Comparison of ENCODE assay signal across 24 cellular contexts in genomic region chr2:61878756-61879155, GRCh38. TPM values are rescaled to one million over a fixed set of nuclear protein-coding genes. Genes with fewer than 3 reads are reported as not detected.
A peak's percentile ranks its signal among the peaks of the same experiment; 100 is the strongest.
DNase-seq lines count a peak whose midpoint lies in the region; ATAC-seq, FAIRE-seq and TF ChIP-seq lines count a peak whose summit lies in the region.
"Had no signal": no experiment of that assay in that cellular context is flagged by ENCODE, and none has a peak within 500 bp of the region (broad histone marks: within the 10 kb centered on the region; RNA-seq: fewer than 3 reads in every experiment).

No MANE protein-coding gene starts in this region.

- no peaks in the 10 kb centered on the region for H3K9me3 Mint-ChIP-seq in activated CD8-positive, alpha-beta T cell treated with anti-CD3 and anti-CD28 coated beads for 36 hours
- H3K9me3 Mint-ChIP-seq in activated CD8-positive, alpha-beta T cell treated with anti-CD3 and anti-CD28 coated beads, Interleukin-2, amount 10 ng/mL, durations not matched to agents 7 days and 5 days (ENCODE audit: insufficient read depth): no peaks in the 10 kb centered on the region
- H3K9me3 Mint-ChIP-seq in CD4-positive, alpha-beta memory T cell: no peaks in the 10 kb centered on the region
- no peaks in the 10 kb centered on the region for H3K9me3 Mint-ChIP-seq in stimulated activated naive B cell treated with anti-CD40 and anti-IgM and Interleukin-4, amounts not matched to agents 10 μg/mL and 1 μg/mL and 100 μg/mL, for 72 hours

- H3F3A ChIP-seq in Loucy (ENCODE audit: low read depth): no peaks in the 10 kb centered on the region; the same call in 1 of the 2 replicates

- H3K27ac Mint-ChIP-seq in activated CD8-positive, alpha-beta T cell treated with anti-CD3 and anti-CD28 coated beads for 36 hours: peak overlapping the region; percentile 5
- H3K27ac Mint-ChIP-seq in activated CD8-positive, alpha-beta T cell treated with anti-CD3 and anti-CD28 coated beads, Interleukin-2, amount 10 ng/mL, durations not matched to agents 7 days and 5 days: no peak overlapping the region
- no peak overlapping the region for H3K27ac Mint-ChIP-seq in CD4-positive, alpha-beta memory T cell
- H3K27ac Mint-ChIP-seq in stimulated activated naive B cell treated with anti-CD40 and anti-IgM and Interleukin-4, amounts not matched to agents 10 μg/mL and 1 μg/mL and 100 μg/mL, for 72 hours: no peak overlapping the region

- H3K27me3 Mint-ChIP-seq in activated CD8-positive, alpha-beta T cell treated with anti-CD3 and anti-CD28 coated beads for 36 hours: no peaks in the 10 kb centered on the region
- no peaks in the 10 kb centered on the region for H3K27me3 Mint-ChIP-seq in activated CD8-positive, alpha-beta T cell treated with anti-CD3 and anti-CD28 coated beads, Interleukin-2, amount 10 ng/mL, durations not matched to agents 7 days and 5 days (ENCODE audit: low read depth)
- no peaks in the 10 kb centered on the region for H3K27me3 Mint-ChIP-seq in CD4-positive, alpha-beta memory T cell
- H3K27me3 Mint-ChIP-seq in stimulated activated naive B cell treated with anti-CD40 and anti-IgM and Interleukin-4, amounts not matched to agents 10 μg/mL and 1 μg/mL and 100 μg/mL, for 72 hours: no peaks in the 10 kb centered on the region

- no peak overlapping the region for H3K4me3 ChIP-seq in Loucy (ENCODE audit: low read length, poor library complexity, severe bottlenecking)
- H3K4me3 ChIP-seq in epithelial cell of esophagus (ENCODE audit: low read length): no peak overlapping the region
- H3K4me3 ChIP-seq in kidney (ENCODE audit: low read length in 2 of 2): no peak overlapping the region
- no peak overlapping the region for H3K4me3 ChIP-seq in CD4-positive, alpha-beta memory T cell (ENCODE audit: low read length in 2 of 2)
- H3K4me3 ChIP-seq: BLaER1 treated with 17β-estradiol and CSF1 and Interleukin-3, amounts not matched to agents 10 nM and 100 nM; SJCRH30 had no signal

- CTCF ChIA-PET in activated CD8-positive, alpha-beta T cell treated with anti-CD3 and anti-CD28 coated beads for 36 hours (lab: Charles Lee): no interaction called here
- CTCF ChIA-PET in activated CD8-positive, alpha-beta T cell treated with anti-CD3 and anti-CD28 coated beads, Interleukin-2, amount 10 ng/mL, durations not matched to agents 7 days and 5 days (lab: Charles Lee): no interaction called here
- CTCF ChIA-PET in CD4-positive, alpha-beta memory T cell (lab: Charles Lee; ENCODE audit: partially characterized antibody): no interaction called here

- H4K20me1 ChIP-seq in Loucy (ENCODE audit: insufficient read depth, low read length, poor library complexity, severe bottlenecking): peaks cover 51% of the 10 kb centered on the region

- H3K9me3 ChIP-seq in Loucy (ENCODE audit: insufficient read depth, low read depth, low read length) (no peaks in the 10 kb centered on the region), kidney (ENCODE audit: control insufficient read depth in 1 of 2, low read length in 2 of 2) (no peaks in the 10 kb centered on the region)
- no peaks in the 10 kb centered on the region for H3K9me3 ChIP-seq in CD4-positive, alpha-beta memory T cell (ENCODE audit: control insufficient read depth in 1 of 2, low read length in 2 of 2)
- H3K9me3 ChIP-seq: BLaER1 treated with 17β-estradiol and CSF1 and Interleukin-3, amounts not matched to agents 10 nM and 100 nM; SJCRH30 had no signal

- ATAC-seq in activated CD8-positive, alpha-beta T cell treated with anti-CD3 and anti-CD28 coated beads for 36 hours: no peak
- no peak for ATAC-seq in activated CD8-positive, alpha-beta T cell treated with anti-CD3 and anti-CD28 coated beads, Interleukin-2, amount 10 ng/mL, durations not matched to agents 7 days and 5 days
- ATAC-seq in stimulated activated naive B cell treated with anti-CD40 and anti-IgM and Interleukin-4, amounts not matched to agents 10 μg/mL and 1 μg/mL and 100 μg/mL, for 72 hours (replicated peaks): no peak
- no peak for ATAC-seq in omental fat pad (ENCODE audit: low FRiP score)

- no peak overlapping the region for H2AFZ ChIP-seq in Loucy (ENCODE audit: low read length)

- H3K4me1 Mint-ChIP-seq in activated CD8-positive, alpha-beta T cell treated with anti-CD3 and anti-CD28 coated beads for 36 hours (ENCODE audit: low read depth): peaks cover 7% of the 10 kb centered on the region
- H3K4me1 Mint-ChIP-seq in activated CD8-positive, alpha-beta T cell treated with anti-CD3 and anti-CD28 coated beads, Interleukin-2, amount 10 ng/mL, durations not matched to agents 7 days and 5 days (ENCODE audit: low read depth): no peaks in the 10 kb centered on the region
- H3K4me1 Mint-ChIP-seq in CD4-positive, alpha-beta memory T cell: peaks cover 0 to 1% (median 0%) of the 10 kb centered on the region in 4 donors
- peaks cover 0 to 3% of the 10 kb centered on the region in 2 donors for H3K4me1 Mint-ChIP-seq in stimulated activated naive B cell treated with anti-CD40 and anti-IgM and Interleukin-4, amounts not matched to agents 10 μg/mL and 1 μg/mL and 100 μg/mL, for 72 hours

- POLR2A ChIA-PET in activated CD8-positive, alpha-beta T cell treated with anti-CD3 and anti-CD28 coated beads for 36 hours (lab: Charles Lee): interaction anchor here (0.8 to 1.2 kb wide), 2 partner anchors 8 to 12 kb away, joined by 3 to 4 read pairs; no protein-coding TSS in a partner anchor
- POLR2A ChIA-PET in activated CD8-positive, alpha-beta T cell treated with anti-CD3 and anti-CD28 coated beads, Interleukin-2, amount 10 ng/mL, durations not matched to agents 7 days and 5 days (lab: Charles Lee): no interaction called here
- POLR2A ChIA-PET in CD4-positive, alpha-beta memory T cell (lab: Charles Lee; ENCODE audit: partially characterized antibody): no interaction called here

- no peaks in the 10 kb centered on the region for H3K9me2 ChIP-seq in Loucy (replicated peaks; ENCODE audit: low read depth, low read length)

- peaks cover 4% of the 10 kb centered on the region for H3K4me1 ChIP-seq in Loucy (ENCODE audit: insufficient read depth, low read length, poor library complexity, severe bottlenecking)
- no peaks in the 10 kb centered on the region for H3K4me1 ChIP-seq in kidney (ENCODE audit: control insufficient read depth in 1 of 2, insufficient read depth in 1 of 2, low read depth in 1 of 2, low read length in 2 of 2)
- H3K4me1 ChIP-seq in CD4-positive, alpha-beta memory T cell (ENCODE audit: insufficient read depth, low read length): no peaks in the 10 kb centered on the region
- H3K4me1 ChIP-seq: BLaER1 treated with 17β-estradiol and CSF1 and Interleukin-3, amounts not matched to agents 10 nM and 100 nM; SJCRH30 had no signal

- no peak overlapping the region for H3K27ac ChIP-seq in kidney (ENCODE audit: low read depth in 2 of 2, low read length in 2 of 2)
- H3K27ac ChIP-seq in CD4-positive, alpha-beta memory T cell (ENCODE audit: low read depth, low read length): no peak overlapping the region
- H3K27ac ChIP-seq: 22Rv1; BLaER1 treated with 17β-estradiol and CSF1 and Interleukin-3, amounts not matched to agents 10 nM and 100 nM; SJCRH30 had no signal

- no peak for TF ChIP-seq CTCF in activated CD8-positive, alpha-beta T cell treated with anti-CD3 and anti-CD28 coated beads for 36 hours (IDR thresholded peaks at IDR 0.05)
- TF ChIP-seq CTCF in Loucy (conservative IDR thresholded peaks at IDR 0.05; ENCODE audit: low read length) (no peak), epithelial cell of esophagus (IDR thresholded peaks at IDR 0.05; ENCODE audit: insufficient read depth, low read depth, low read length, missing control alignments) (no peak), kidney (IDR thresholded peaks at IDR 0.05; ENCODE audit: borderline replicate concordance, extremely low read depth, insufficient read depth) (no peak), omental fat pad (IDR thresholded peaks at IDR 0.05) (no peak)

- H3K36me3 Mint-ChIP-seq in activated CD8-positive, alpha-beta T cell treated with anti-CD3 and anti-CD28 coated beads for 36 hours (ENCODE audit: low read depth): peaks cover 59% of the 10 kb centered on the region
- peaks cover 63% of the 10 kb centered on the region for H3K36me3 Mint-ChIP-seq in activated CD8-positive, alpha-beta T cell treated with anti-CD3 and anti-CD28 coated beads, Interleukin-2, amount 10 ng/mL, durations not matched to agents 7 days and 5 days (ENCODE audit: low read depth)
- H3K36me3 Mint-ChIP-seq in CD4-positive, alpha-beta memory T cell: peaks cover 33 to 81% of the 10 kb centered on the region in 2 donors
- peaks cover 15 to 24% of the 10 kb centered on the region in 2 donors for H3K36me3 Mint-ChIP-seq in stimulated activated naive B cell treated with anti-CD40 and anti-IgM and Interleukin-4, amounts not matched to agents 10 μg/mL and 1 μg/mL and 100 μg/mL, for 72 hours

- peak overlapping the region; percentile 32 for H3K4me2 ChIP-seq in Loucy (ENCODE audit: low read depth, low read length, poor library complexity, severe bottlenecking)
- H3K4me2 ChIP-seq: BLaER1 treated with 17β-estradiol and CSF1 and Interleukin-3, amounts not matched to agents 10 nM and 100 nM had no signal

- peaks cover 39% of the 10 kb centered on the region for H3K79me2 ChIP-seq in Loucy (ENCODE audit: insufficient read depth, low read length)

- peak; percentile 44 for FAIRE-seq in kidney (lab: Jason Lieb, UNC)
- FAIRE-seq: GM19239 had no signal

- no peaks in the 10 kb centered on the region for H3K27me3 ChIP-seq in Loucy (ENCODE audit: insufficient read depth, low read length, poor library complexity, severe bottlenecking)
- H3K27me3 ChIP-seq in CD4-positive, alpha-beta memory T cell (ENCODE audit: insufficient read depth, low read length): no peaks in the 10 kb centered on the region
- H3K27me3 ChIP-seq: BLaER1 treated with 17β-estradiol and CSF1 and Interleukin-3, amounts not matched to agents 10 nM and 100 nM; SJCRH30 had no signal

- no peak overlapping the region for H3K9ac ChIP-seq in Loucy (ENCODE audit: low read depth, low read length, poor library complexity, severe bottlenecking)
- H3K9ac ChIP-seq in kidney (ENCODE audit: low read length in 2 of 2): no peak overlapping the region
- H3K9ac ChIP-seq: BLaER1 treated with 17β-estradiol and CSF1 and Interleukin-3, amounts not matched to agents 10 nM and 100 nM had no signal

- DNase-seq in activated CD8-positive, alpha-beta T cell treated with anti-CD3 and anti-CD28 coated beads for 36 hours: no peak
- no peak for DNase-seq in activated CD8-positive, alpha-beta T cell treated with anti-CD3 and anti-CD28 coated beads, Interleukin-2, amount 10 ng/mL, durations not matched to agents 7 days and 5 days
- DNase-seq in epithelial cell of esophagus (ENCODE audit: low read depth) (peak; percentile 89), kidney (no peak), omental fat pad (ENCODE audit: low spot score) (no peak)
- DNase-seq in CD4-positive, alpha-beta memory T cell: no peak
- no peak for DNase-seq in stimulated activated naive B cell treated with anti-CD40 and anti-IgM and Interleukin-4, amounts not matched to agents 10 μg/mL and 1 μg/mL and 100 μg/mL, for 72 hours
- DNase-seq: EL; GF-D8; H7; Kasumi-1; MM.1S; NCI-H1048; NCI-H1417 treated with DMSO at 0.1 percent for 48 hours; NCI-H187 treated with DMSO at 0.1 percent for 48 hours; NCI-H2227 treated with DMSO at 0.1 percent for 48 hours; NCI-H510A treated with DMSO at 0.1 percent for 48 hours; NCI-H748 treated with DMSO at 0.1 percent for 48 hours; NK-92 treated with Interleukin-12 subunit alpha and Interleukin-12 subunit beta, amount 100 ng/mL, for 24 hours; SJCRH30 had no signal

- intact Hi-C loops in activated CD8-positive, alpha-beta T cell treated with anti-CD3 and anti-CD28 coated beads for 36 hours (cut with micrococcal nuclease): no loop called here
- intact Hi-C loops in kidney (cut with DNase I): no loop called here
- intact Hi-C loops in CD4-positive, alpha-beta memory T cell (cut with micrococcal nuclease): no loop called here

- peaks cover 96% of the 10 kb centered on the region for H3K36me3 ChIP-seq in Loucy (ENCODE audit: insufficient read depth, low read length)
- H3K36me3 ChIP-seq in kidney (ENCODE audit: control insufficient read depth in 1 of 2, insufficient read depth in 2 of 2, low read length in 2 of 2): peaks cover 23 to 43% of the 10 kb centered on the region in 2 donors
- H3K36me3 ChIP-seq in CD4-positive, alpha-beta memory T cell (ENCODE audit: insufficient read depth, low read length): peaks cover 74% of the 10 kb centered on the region

- H3K4me3 Mint-ChIP-seq in activated CD8-positive, alpha-beta T cell treated with anti-CD3 and anti-CD28 coated beads for 36 hours: no peak overlapping the region
- H3K4me3 Mint-ChIP-seq in activated CD8-positive, alpha-beta T cell treated with anti-CD3 and anti-CD28 coated beads, Interleukin-2, amount 10 ng/mL, durations not matched to agents 7 days and 5 days: no peak overlapping the region
- no peak overlapping the region for H3K4me3 Mint-ChIP-seq in CD4-positive, alpha-beta memory T cell
- no peak overlapping the region for H3K4me3 Mint-ChIP-seq in stimulated activated naive B cell treated with anti-CD40 and anti-IgM and Interleukin-4, amounts not matched to agents 10 μg/mL and 1 μg/mL and 100 μg/mL, for 72 hours

RNA-seq across cellular contexts. Expression of gene CCT4, which starts 9.7 kb away (rescaled TPM):
- 100 to 1,000 TPM; 388 to 390 TPM for total RNA-seq in activated CD8-positive, alpha-beta T cell treated with anti-CD3 and anti-CD28 coated beads for 36 hours
- 100 to 1,000 TPM; 177 to 189 TPM for total RNA-seq in activated CD8-positive, alpha-beta T cell treated with anti-CD3 and anti-CD28 coated beads, Interleukin-2, amount 10 ng/mL, durations not matched to agents 7 days and 5 days
- total RNA-seq in kidney: 99.3 TPM
- 121 TPM for polyA plus RNA-seq in kidney (ENCODE audit: insufficient read depth, low read depth, low replicate concordance)
- 100 to 1,000 TPM in 1 of 2 experiments, 10 to 100 TPM in 1; 91.0 to 101 TPM for total RNA-seq in CD4-positive, alpha-beta memory T cell
- 100 to 1,000 TPM; 134 to 148 TPM for polyA plus RNA-seq in CD4-positive, alpha-beta memory T cell
- total RNA-seq in omental fat pad: 10 to 100 TPM; 62.9 to 86.1 (median 82.0) TPM

RNA-seq across cellular contexts. Expression of gene FAM161A, which starts 24.9 kb away (rescaled TPM):
- 1 to 10 TPM; 6.5 to 6.6 TPM for total RNA-seq in activated CD8-positive, alpha-beta T cell treated with anti-CD3 and anti-CD28 coated beads for 36 hours
- 1 to 10 TPM; 4.5 to 5.3 TPM for total RNA-seq in activated CD8-positive, alpha-beta T cell treated with anti-CD3 and anti-CD28 coated beads, Interleukin-2, amount 10 ng/mL, durations not matched to agents 7 days and 5 days
- total RNA-seq in kidney (3.7 TPM), omental fat pad (1 to 10 TPM; 1.4 to 3.9 (median 1.8) TPM)
- polyA plus RNA-seq in kidney (ENCODE audit: insufficient read depth, low read depth, low replicate concordance): 1.5 TPM
- 1 to 10 TPM; 4.9 to 5.4 TPM for total RNA-seq in CD4-positive, alpha-beta memory T cell
- 1 to 10 TPM in 1 of 2 donors, under 1 TPM in 1; 0.77 to 1.3 TPM for polyA plus RNA-seq in CD4-positive, alpha-beta memory T cell

RNA-seq across cellular contexts. Expression of gene COMMD1, which starts 26.7 kb away (rescaled TPM):
- 10 to 100 TPM; 25.3 to 27.0 TPM for total RNA-seq in activated CD8-positive, alpha-beta T cell treated with anti-CD3 and anti-CD28 coated beads for 36 hours
- total RNA-seq in activated CD8-positive, alpha-beta T cell treated with anti-CD3 and anti-CD28 coated beads, Interleukin-2, amount 10 ng/mL, durations not matched to agents 7 days and 5 days: 10 to 100 TPM; 29.3 to 30.5 TPM
- total RNA-seq in kidney (38.5 TPM), omental fat pad (10 to 100 TPM; 38.4 to 56.6 (median 40.6) TPM)
- 99.4 TPM for polyA plus RNA-seq in kidney (ENCODE audit: insufficient read depth, low read depth, low replicate concordance)
- total RNA-seq in CD4-positive, alpha-beta memory T cell: 10 to 100 TPM; 16.7 to 17.8 TPM
- polyA plus RNA-seq in CD4-positive, alpha-beta memory T cell: 10 to 100 TPM; 50.6 to 63.9 TPM
